Comparison of ENCODE assay signal across 10 cellular contexts in the genomic region with DNA sequence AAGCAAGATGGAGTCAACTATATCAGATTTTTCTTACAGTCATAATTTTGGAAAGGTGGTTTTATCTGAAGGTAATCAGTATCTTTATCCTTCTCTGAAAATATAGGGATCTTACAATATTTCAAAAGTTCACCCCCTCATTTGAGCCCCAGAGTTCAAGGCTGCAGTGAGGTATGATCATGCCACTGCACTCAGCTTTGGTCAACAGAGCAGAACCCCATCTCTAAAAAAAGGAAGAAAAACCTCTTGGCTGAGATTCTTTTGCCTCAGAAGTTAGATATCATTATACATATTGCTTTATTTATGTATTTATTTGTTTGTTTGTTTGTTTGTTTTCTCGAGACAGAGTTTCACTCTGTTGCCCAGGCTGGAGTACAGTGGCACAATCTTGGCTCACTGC.
"Had no signal": no experiment of that assay in that cellular context is flagged by ENCODE, and none has a peak within 500 bp of the region (broad histone marks: within the 10 kb centered on the region; RNA-seq: fewer than 3 reads in every experiment).

No MANE protein-coding gene starts in this region.

- H3K4me3 Mint-ChIP-seq: HFFc6 had no signal

- H2AFZ ChIP-seq: GM23248 had no signal

- H3K4me3 ChIP-seq: GM23248, HAP-1, K562 had no signal

- DNase-seq: GM23248, GOT3, H7, HFFc6, IMR-90, KG1 had no signal

- FAIRE-seq: HTR-8/SVneo, K562 had no signal

- H3K4me1 ChIP-seq: HAP-1 had no signal

- H3K27ac Mint-ChIP-seq: HFFc6 had no signal

- H3K27ac ChIP-seq: GM23248 had no signal

- H3K9ac ChIP-seq: GM23248 had no signal

- H3K36me3 ChIP-seq: HAP-1 had no signal

- H3K9me3 ChIP-seq: HAP-1 had no signal

- ATAC-seq: HCT116, K562 had no signal

- H3K9me3 Mint-ChIP-seq: HFFc6 had no signal
